Comparison of ENCODE assay signal across 18 cellular contexts in the genomic region with DNA sequence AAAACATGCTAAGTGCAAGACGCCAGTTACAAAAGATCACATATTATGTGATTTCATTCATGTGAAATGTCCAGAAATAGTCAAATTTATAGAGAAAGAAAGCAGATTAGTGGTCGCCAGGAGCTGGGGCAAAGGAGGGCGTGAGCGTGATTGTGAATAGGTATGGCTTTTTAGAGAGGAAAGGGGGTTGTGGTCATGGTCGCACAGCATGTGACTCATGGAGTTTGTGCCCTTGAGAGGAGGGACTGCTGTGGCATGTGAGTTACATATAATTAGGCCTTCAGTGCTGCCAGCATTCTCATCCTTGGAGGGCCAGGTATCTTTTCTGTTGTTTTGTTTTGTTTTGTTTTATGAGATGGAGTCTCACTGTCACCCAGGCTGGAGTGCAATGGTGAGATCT. TPM values are rescaled to one million over a fixed set of nuclear protein-coding genes. Genes with fewer than 3 reads are reported as not detected.
DNase-seq lines count a peak whose midpoint lies in the region; ATAC-seq and TF ChIP-seq lines count a peak whose summit lies in the region.
"Had no signal": no experiment of that assay in that cellular context is flagged by ENCODE, and none has a peak within 500 bp of the region (broad histone marks: within the 10 kb centered on the region; RNA-seq: fewer than 3 reads in every experiment).

No MANE protein-coding gene starts in this region.

- DNase-seq in heart right ventricle (no peak), Right ventricle myocardium inferior (ENCODE audit: missing footprints) (no peak), mesothelial cell of epicardium (ENCODE audit: low spot score in 2 of 2, unreplicated experiment in 2 of 2) (no peak), thyroid gland (no peak), kidney tubule cell (ENCODE audit: low spot score) (no peak)
- DNase-seq in activated naive CD8-positive, alpha-beta T cell treated with anti-CD3 and anti-CD28 coated beads, Interleukin-2, amount 50 U/mL, for 24 hours, result no peak
- DNase-seq: activated CD4-positive, alpha-beta T cell treated with anti-CD3 and anti-CD28 coated beads, Interleukin-2, amount 50 U/mL, for 1 hour; AML-193; DMS153; hippocampal formation; left colon; MM.1S; NCI-H2171 treated with DMSO at 0.1 percent for 48 hours; SIG-M5; T-helper 9 cell had no signal

- ATAC-seq in heart right ventricle (no peak), Right ventricle myocardium inferior (no peak), GM21619 (IDR thresholded peaks at IDR 0.05; ENCODE audit: unreplicated experiment) (no peak), HG03139 (IDR thresholded peaks at IDR 0.05; ENCODE audit: unreplicated experiment) (no peak)
- peak; percentile 64 for ATAC-seq in activated naive CD8-positive, alpha-beta T cell treated with anti-CD3 and anti-CD28 coated beads, Interleukin-2, amount 50 U/mL, for 24 hours

- no peak for TF ChIP-seq POLR2A in thyroid gland (IDR thresholded peaks at IDR 0.05)

- H3K4me1 ChIP-seq in heart right ventricle (peaks cover 10 to 65% (median 45%) of the 10 kb centered on the region in 9 donors), thyroid gland (peaks cover 40 to 45% of the 10 kb centered on the region in 2 donors)

- no peak for TF ChIP-seq CTCF in heart right ventricle (IDR thresholded peaks at IDR 0.05)
- no peak for TF ChIP-seq CTCF in mesothelial cell of epicardium (IDR thresholded peaks at IDR 0.05; ENCODE audit: unreplicated experiment)
- TF ChIP-seq CTCF in thyroid gland (IDR thresholded peaks at IDR 0.05), result no peak

- H3K4me3 ChIP-seq in heart right ventricle, result no peak overlapping the region
- no peak overlapping the region for H3K4me3 ChIP-seq in thyroid gland (replicated peaks in 1 of 3)

- WGBS in heart right ventricle, 2 donors, result 91% methylated on average over 5 of the region's 5 CpGs
- WGBS in thyroid gland, 2 donors, result 97% methylated on average over 5 of the region's 5 CpGs

- no peaks in the 10 kb centered on the region for H3K36me3 Mint-ChIP-seq in activated naive CD8-positive, alpha-beta T cell treated with anti-CD3 and anti-CD28 coated beads, Interleukin-2, amount 50 U/mL, for 24 hours (ENCODE audit: low read depth)
- H3K36me3 Mint-ChIP-seq in mesothelial cell of epicardium, result no peaks in the 10 kb centered on the region

- H3K9me3 ChIP-seq in heart right ventricle, result no peaks in the 10 kb centered on the region
- no peaks in the 10 kb centered on the region for H3K9me3 ChIP-seq in thyroid gland
- H3K9me3 ChIP-seq: thoracic aorta had no signal

- no peaks in the 10 kb centered on the region for H3K9me3 Mint-ChIP-seq in activated naive CD8-positive, alpha-beta T cell treated with anti-CD3 and anti-CD28 coated beads, Interleukin-2, amount 50 U/mL, for 24 hours
- no peaks in the 10 kb centered on the region for H3K9me3 Mint-ChIP-seq in mesothelial cell of epicardium

- peak overlapping the region in 8 of 10 donors; percentile 63 to 90 (median 79) for H3K27ac ChIP-seq in heart right ventricle
- peak overlapping the region in 2 of 3 donors; percentile 78 to 88 for H3K27ac ChIP-seq in thyroid gland

- intact Hi-C loops in heart right ventricle (cut with DNase I) (loop anchor here in 2 of 10 donors (2.0 to 10.0 kb wide), 2 partner anchors 30 to 48 kb away; no protein-coding TSS in a partner anchor), Right ventricle myocardium inferior (cut with DNase I) (loop anchor here (2.0 kb wide), 1 partner anchor 20 kb away; the partner anchor contains the start of gene MARCHF6), thyroid gland (cut with DNase I) (no loop called here)

- no peak overlapping the region for H3K4me3 Mint-ChIP-seq in activated naive CD8-positive, alpha-beta T cell treated with anti-CD3 and anti-CD28 coated beads, Interleukin-2, amount 50 U/mL, for 24 hours
- peak overlapping the region; percentile 33 for H3K4me3 Mint-ChIP-seq in mesothelial cell of epicardium

- peaks cover 5% of the 10 kb centered on the region for H3K4me1 Mint-ChIP-seq in activated naive CD8-positive, alpha-beta T cell treated with anti-CD3 and anti-CD28 coated beads, Interleukin-2, amount 50 U/mL, for 24 hours
- peaks cover 29% of the 10 kb centered on the region for H3K4me1 Mint-ChIP-seq in mesothelial cell of epicardium

- H3K27ac Mint-ChIP-seq in activated naive CD8-positive, alpha-beta T cell treated with anti-CD3 and anti-CD28 coated beads, Interleukin-2, amount 50 U/mL, for 24 hours, result no peak overlapping the region
- H3K27ac Mint-ChIP-seq in mesothelial cell of epicardium, result no peak overlapping the region

- H3K27me3 ChIP-seq in heart right ventricle (peaks cover 0 to 34% (median 13%) of the 10 kb centered on the region in 7 donors), thyroid gland (no peaks in the 10 kb centered on the region)

- peaks cover 35% of the 10 kb centered on the region for H3K27me3 Mint-ChIP-seq in activated naive CD8-positive, alpha-beta T cell treated with anti-CD3 and anti-CD28 coated beads, Interleukin-2, amount 50 U/mL, for 24 hours
- H3K27me3 Mint-ChIP-seq in mesothelial cell of epicardium (ENCODE audit: low read depth), result peaks cover 67% of the 10 kb centered on the region

- H3K36me3 ChIP-seq in heart right ventricle, result no peaks in the 10 kb centered on the region
- H3K36me3 ChIP-seq in thyroid gland, result no peaks in the 10 kb centered on the region
- H3K36me3 ChIP-seq: thoracic aorta had no signal

RNA-seq across cellular contexts. Expression of gene MARCHF6, which starts 21.2 kb away (rescaled TPM):
- 100 to 1,000 TPM; 169 to 210 (median 185) TPM for total RNA-seq in heart right ventricle
- 100 to 1,000 TPM in 1 of 2 donors, 10 to 100 TPM in 1; 30.4 to 137 TPM for polyA plus RNA-seq in heart right ventricle
- total RNA-seq in Right ventricle myocardium inferior, result 161 TPM
- 267 to 273 TPM (median 272 TPM) in 3 replicates for total RNA-seq in mesothelial cell of epicardium
- 100 to 1,000 TPM; 105 to 296 (median 213) TPM for total RNA-seq in thyroid gland

RNA-seq across cellular contexts. Expression of gene CMBL, which starts 24.6 kb away (rescaled TPM):
- total RNA-seq in heart right ventricle (10 to 100 TPM; 32.2 to 53.4 (median 45.3) TPM), Right ventricle myocardium inferior (46.2 TPM), mesothelial cell of epicardium (22.5 to 26.4 TPM (median 24.8 TPM) in 3 replicates), thyroid gland (10 to 100 TPM; 10.3 to 32.0 (median 23.4) TPM)
- 10 to 100 TPM; 12.0 to 24.3 TPM for polyA plus RNA-seq in heart right ventricle
